10 cellular contexts compared by ENCODE assay signal in genomic region chr14:75340921-75341320, GRCh38.
DNase-seq lines count a peak whose midpoint lies in the region; ATAC-seq and TF ChIP-seq lines count a peak whose summit lies in the region.
"Had no signal": no experiment of that assay in that cellular context is flagged by ENCODE, and none has a peak within 500 bp of the region (broad histone marks: within the 10 kb centered on the region; RNA-seq: fewer than 3 reads in every experiment).

No MANE protein-coding gene starts in this region.

- H3K27ac Mint-ChIP-seq in naive thymus-derived CD4-positive, alpha-beta T cell: no peak overlapping the region
- H3K27ac Mint-ChIP-seq: activated naive CD8-positive, alpha-beta T cell had no signal

- H3K4me3 Mint-ChIP-seq in naive thymus-derived CD4-positive, alpha-beta T cell: no peak overlapping the region
- H3K4me3 Mint-ChIP-seq: activated naive CD8-positive, alpha-beta T cell had no signal

- H3K4me1 ChIP-seq in A673 (ENCODE audit: insufficient read depth, low read length, poor library complexity, severe bottlenecking) (peaks cover 13% of the 10 kb centered on the region), OCI-LY3 (ENCODE audit: low read length) (peaks cover 48% of the 10 kb centered on the region)
- no peaks in the 10 kb centered on the region for H3K4me1 ChIP-seq in naive thymus-derived CD4-positive, alpha-beta T cell (ENCODE audit: control insufficient read depth in 2 of 2, insufficient read depth in 2 of 2, low read length in 2 of 2)

- H3K27me3 ChIP-seq in A673 (replicated peaks; ENCODE audit: insufficient read depth, low read depth, low read length, poor library complexity): no peaks in the 10 kb centered on the region
- no peaks in the 10 kb centered on the region for H3K27me3 ChIP-seq in OCI-LY3 (ENCODE audit: low read depth, low read length)
- no peaks in the 10 kb centered on the region for H3K27me3 ChIP-seq in naive thymus-derived CD4-positive, alpha-beta T cell (ENCODE audit: control insufficient read depth in 2 of 2, insufficient read depth in 2 of 2, low read length in 2 of 2)
- no peaks in the 10 kb centered on the region for H3K27me3 ChIP-seq in MG63

- no TSS peak for BruUV-seq in A673 (replicated peaks; lab: Mats Ljungman, UMichigan)

- H3K9me3 ChIP-seq in A673 (ENCODE audit: low read depth, low read length, poor library complexity, severe bottlenecking) (no peaks in the 10 kb centered on the region), OCI-LY3 (ENCODE audit: insufficient read depth, low read length) (no peaks in the 10 kb centered on the region), MG63 (no peaks in the 10 kb centered on the region)
- no peaks in the 10 kb centered on the region for H3K9me3 ChIP-seq in naive thymus-derived CD4-positive, alpha-beta T cell (ENCODE audit: control insufficient read depth in 2 of 3, low read length in 3 of 3)

- DNase-seq in A673 (ENCODE audit: low spot score): peak; percentile 83
- DNase-seq in fibroblast of pulmonary artery (ENCODE audit: low read depth): peak; percentile 83
- DNase-seq in naive thymus-derived CD4-positive, alpha-beta T cell: no peak
- DNase-seq in DMS53 (lab: John Stamatoyannopoulos, UW): no peak
- DNase-seq in MG63: no peak
- DNase-seq in stimulated activated CD4-positive, alpha-beta T cell treated with anti-CD3 and anti-CD28 coated beads, Interleukin-4, amount 100 ng/mL, for 1 hour: no peak
- DNase-seq: NCI-H2029 treated with DMSO at 0.1 percent for 48 hours had no signal

- H3K36me3 Mint-ChIP-seq in naive thymus-derived CD4-positive, alpha-beta T cell: peaks cover 0 to 7% (median 5%) of the 10 kb centered on the region in 5 donors

- peaks cover 0 to 5% (median 2%) of the 10 kb centered on the region in 7 donors for H3K4me1 Mint-ChIP-seq in naive thymus-derived CD4-positive, alpha-beta T cell

- peak; percentile 41 for ATAC-seq in naive thymus-derived CD4-positive, alpha-beta T cell
- no peak for ATAC-seq in GM18520 (IDR thresholded peaks at IDR 0.05; ENCODE audit: unreplicated experiment)

- no peak overlapping the region for H3K4me3 ChIP-seq in A673 (ENCODE audit: low read depth, low read length, poor library complexity, severe bottlenecking)
- no peak overlapping the region for H3K4me3 ChIP-seq in OCI-LY3 (ENCODE audit: low read length)
- no peak overlapping the region for H3K4me3 ChIP-seq in fibroblast of pulmonary artery (replicated peaks; ENCODE audit: low read depth, low read length)
- no peak overlapping the region for H3K4me3 ChIP-seq in naive thymus-derived CD4-positive, alpha-beta T cell (ENCODE audit: low read length)
- no peak overlapping the region for H3K4me3 ChIP-seq in MG63

- no peaks in the 10 kb centered on the region for H3K36me3 ChIP-seq in A673 (ENCODE audit: insufficient read depth, low read length, poor library complexity, severe bottlenecking)
- no peaks in the 10 kb centered on the region for H3K36me3 ChIP-seq in OCI-LY3 (replicated peaks; ENCODE audit: low read depth, low read length)
- H3K36me3 ChIP-seq in naive thymus-derived CD4-positive, alpha-beta T cell (ENCODE audit: control insufficient read depth in 2 of 3, insufficient read depth in 3 of 3, low read length in 3 of 3): no peaks in the 10 kb centered on the region
- H3K36me3 ChIP-seq in MG63: no peaks in the 10 kb centered on the region

- POLR2A ChIA-PET in A673 (lab: Charles Lee; ENCODE audit: low non-redundant PET): no interaction called here
- POLR2A ChIA-PET in naive thymus-derived CD4-positive, alpha-beta T cell (lab: Charles Lee): no interaction called here

- peaks cover 0 to 14% (median 3%) of the 10 kb centered on the region in 5 donors for H3K27me3 Mint-ChIP-seq in naive thymus-derived CD4-positive, alpha-beta T cell
- H3K27me3 Mint-ChIP-seq: activated naive CD8-positive, alpha-beta T cell had no signal

- CTCF ChIA-PET in A673 (lab: Charles Lee): no interaction called here
- CTCF ChIA-PET in naive thymus-derived CD4-positive, alpha-beta T cell (lab: Charles Lee): no interaction called here

- intact Hi-C loops in A673 (cut with micrococcal nuclease; ENCODE audit: unreplicated experiment): no loop called here
- intact Hi-C loops in naive thymus-derived CD4-positive, alpha-beta T cell (cut with micrococcal nuclease): no loop called here

- peaks cover 0 to 10% (median 1%) of the 10 kb centered on the region in 11 donors for H3K9me3 Mint-ChIP-seq in naive thymus-derived CD4-positive, alpha-beta T cell

- H3K79me2 ChIP-seq in OCI-LY3 (ENCODE audit: low read length): no peaks in the 10 kb centered on the region

- peak overlapping the region; percentile 60 for H3K4me2 ChIP-seq in OCI-LY3 (ENCODE audit: low read length)

- no peak for TF ChIP-seq CTCF in A673 (conservative IDR thresholded peaks at IDR 0.05; ENCODE audit: low read depth, low read length)
- TF ChIP-seq CTCF in OCI-LY3 (IDR thresholded peaks at IDR 0.05; ENCODE audit: low read depth, low read length): no peak
- TF ChIP-seq CTCF in fibroblast of pulmonary artery (IDR thresholded peaks at IDR 0.05; ENCODE audit: low read length, missing control alignments): no peak

- H4K20me1 ChIP-seq in OCI-LY3 (ENCODE audit: insufficient read depth, low read length): no peaks in the 10 kb centered on the region

- H2AFZ ChIP-seq in OCI-LY3 (ENCODE audit: low read depth, low read length): no peak overlapping the region

- H3K9ac ChIP-seq in OCI-LY3 (ENCODE audit: low read length): peak overlapping the region; percentile 29; the same call in 1 of the 2 replicates

- H3K27ac ChIP-seq in A673 (ENCODE audit: low read depth, low read length, poor library complexity, severe bottlenecking) (no peak overlapping the region), OCI-LY3 (ENCODE audit: low read length) (no peak overlapping the region)
- H3K27ac ChIP-seq in naive thymus-derived CD4-positive, alpha-beta T cell (ENCODE audit: low read depth, low read length): no peak overlapping the region

Comparison
In these comparisons a context has a peak if more than half of its experiments do, and no peak if none do; other contexts are left out.
1. DNase-seq: peak in A673 (single experiment) and fibroblast of pulmonary artery (single experiment); none in naive thymus-derived CD4-positive, alpha-beta T cell (0 of 9), DMS53 (single experiment), MG63 (single experiment) and stimulated activated CD4-positive, alpha-beta T cell treated with anti-CD3 and anti-CD28 coated beads, Interleukin-4, amount 100 ng/mL, for 1 hour (single experiment).